ENCODE assay signal across 8 cellular contexts in genomic region chr16:67841816-67842508, GRCh38. TPM values are rescaled to one million over a fixed set of nuclear protein-coding genes. Genes with fewer than 3 reads are reported as not detected.
DNase-seq lines count a peak whose midpoint lies in the region; ATAC-seq and TF ChIP-seq lines count a peak whose summit lies in the region.

THAP11 (plus strand) TSS chr16:67842320; CDS start chr16:67842555, 235 bp downstream.

- peaks cover 32% of the 10 kb centered on the region for H3K4me1 Mint-ChIP-seq in progenitor cell of endocrine pancreas (ENCODE audit: low read depth)

- no peaks in the 10 kb centered on the region for H3K9me3 Mint-ChIP-seq in progenitor cell of endocrine pancreas (ENCODE audit: low read depth)

- peak; percentile 93 for DNase-seq in GM13976 (ENCODE audit: low spot score)
- peak; percentile 81 for DNase-seq in NCI-H146 treated with DMSO at 0.1 percent for 48 hours (lab: John Stamatoyannopoulos, UW; ENCODE audit: unreplicated experiment)
- peak; percentile 89 for DNase-seq in amniotic epithelial cell (ENCODE audit: low read depth)
- peak; percentile 94 for DNase-seq in left cardiac atrium
- peak; percentile 95 for DNase-seq in progenitor cell of endocrine pancreas (ENCODE audit: low spot score, unreplicated experiment)
- DNase-seq in upper lobe of right lung = peak; percentile 96

- ATAC-seq in HG02884 (IDR thresholded peaks at IDR 0.05; ENCODE audit: unreplicated experiment) (peak; percentile 39), left cardiac atrium (peak; percentile 76 to 77), upper lobe of right lung (peak; percentile 85)

- H3K27me3 Mint-ChIP-seq in progenitor cell of endocrine pancreas = no peaks in the 10 kb centered on the region

- no peaks in the 10 kb centered on the region for H3K36me3 Mint-ChIP-seq in progenitor cell of endocrine pancreas (ENCODE audit: insufficient read depth)

- H3K27me3 ChIP-seq in upper lobe of right lung = no peaks in the 10 kb centered on the region

- peak within 1 kb of the TSS; percentile 97 for H3K4me3 Mint-ChIP-seq in progenitor cell of endocrine pancreas (ENCODE audit: low read depth)

- H3K36me3 ChIP-seq in upper lobe of right lung = no peaks in the 10 kb centered on the region

- in situ Hi-C loops in GM13976 (cut with MboI; ENCODE audit: low sequenced_read_pairs, unreplicated experiment) = no loop called here

- intact Hi-C loops in T-helper 1 cell treated with Interleukin-12 subunit alpha and Interleukin-12 subunit beta and Interleukin-4 antibody, amounts not matched to agents 30 ng/mL and 1 ng/mL, for 36 hours (cut with micrococcal nuclease) = loop anchor here (1.0 to 10.0 kb wide), 12 partner anchors 9 to 827 kb away; partner anchors contain the start of genes ATP6V0D1, CTCF, ESRP2 and GFOD2
- intact Hi-C loops in left cardiac atrium (cut with DNase I) (no loop called here), upper lobe of right lung (cut with DNase I) (no loop called here)

- peaks cover 32% of the 10 kb centered on the region for H3K4me1 ChIP-seq in upper lobe of right lung

- H3K27ac ChIP-seq in upper lobe of right lung = peak within 1 kb of the TSS; percentile 99

- H3K27ac Mint-ChIP-seq in progenitor cell of endocrine pancreas = peak within 1 kb of the TSS; percentile 98

- no peaks in the 10 kb centered on the region for H3K9me3 ChIP-seq in upper lobe of right lung

- TF ChIP-seq CTCF in GM13976 (IDR thresholded peaks at IDR 0.05; ENCODE audit: borderline replicate concordance, control extremely low read depth, extremely low read depth, insufficient read depth, missing control alignments) (peak; percentile 94), progenitor cell of endocrine pancreas (IDR thresholded peaks at IDR 0.05; ENCODE audit: unreplicated experiment) (peak; percentile 69), upper lobe of right lung (IDR thresholded peaks at IDR 0.05) (peak; percentile 86)

- H3K4me3 ChIP-seq in upper lobe of right lung = peak within 1 kb of the TSS; percentile 89

RNA-seq across cellular contexts. Expression of gene THAP11, which starts in this region (rescaled TPM):
- total RNA-seq in T-helper 1 cell treated with Interleukin-12 subunit alpha and Interleukin-12 subunit beta and Interleukin-4 antibody, amounts not matched to agents 30 ng/mL and 1 ng/mL, for 36 hours = 39.5 and 42.0 TPM in 2 replicates
- total RNA-seq in left cardiac atrium (10 to 100 TPM; 24.5 to 24.7 TPM), progenitor cell of endocrine pancreas (28.6 and 32.0 TPM in 2 replicates), upper lobe of right lung (25.1 TPM)

Comparison
In these comparisons a context has a peak if more than half of its experiments do, and no peak if none do; other contexts are left out.
1. Peak in every context shown above with its lines: DNase-seq, ATAC-seq, H3K4me3 ChIP-seq and H3K27ac ChIP-seq.